Comparison of ENCODE assay signal across 16 cellular contexts in the genomic region with DNA sequence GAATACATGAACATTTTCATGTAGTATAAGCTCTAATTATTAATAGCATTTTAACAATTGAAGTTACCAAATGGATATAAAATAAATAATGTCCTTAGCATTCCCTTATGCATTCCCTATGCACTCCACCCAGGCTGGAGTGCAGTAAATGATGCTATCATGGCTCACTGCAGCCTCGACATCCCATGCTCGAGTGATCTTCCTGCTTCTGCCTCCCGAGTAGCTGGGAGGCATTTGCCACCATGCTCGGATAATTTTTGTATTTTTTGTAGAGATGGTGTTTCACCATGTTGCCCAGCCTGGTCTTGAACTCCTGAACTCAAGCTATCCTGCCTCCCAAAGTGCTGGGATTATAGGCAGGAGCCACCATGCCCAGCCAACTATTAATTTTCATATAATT.
"Had no signal": no experiment of that assay in that cellular context is flagged by ENCODE, and none has a peak within 500 bp of the region (broad histone marks: within the 10 kb centered on the region; RNA-seq: fewer than 3 reads in every experiment).

No MANE protein-coding gene starts in this region.

- H3K4me3 Mint-ChIP-seq: activated CD4-positive, alpha-beta memory T cell treated with anti-CD3 and anti-CD28 coated beads for 36 hours; activated CD4-positive, alpha-beta T cell treated with anti-CD3 and anti-CD28 coated beads for 36 hours; activated CD8-positive, alpha-beta memory T cell treated with anti-CD3 and anti-CD28 coated beads, Interleukin-2, amount 10 ng/mL, durations not matched to agents 7 days and 5 days; activated naive CD4-positive, alpha-beta T cell treated with anti-CD3 and anti-CD28 coated beads for 36 hours; activated naive CD8-positive, alpha-beta T cell treated with anti-CD3 and anti-CD28 coated beads, Interleukin-2, amount 50 U/mL, for 24 hours; endodermal cell; nephron; type B pancreatic cell had no signal

- H3K27me3 Mint-ChIP-seq: activated CD4-positive, alpha-beta memory T cell treated with anti-CD3 and anti-CD28 coated beads for 36 hours; activated CD4-positive, alpha-beta T cell treated with anti-CD3 and anti-CD28 coated beads for 36 hours; activated CD8-positive, alpha-beta memory T cell treated with anti-CD3 and anti-CD28 coated beads, Interleukin-2, amount 10 ng/mL, durations not matched to agents 7 days and 5 days; activated naive CD8-positive, alpha-beta T cell treated with anti-CD3 and anti-CD28 coated beads, Interleukin-2, amount 50 U/mL, for 24 hours; type B pancreatic cell had no signal

- H3K27ac ChIP-seq: ascending aorta, left ventricle myocardium inferior, suprapubic skin, WERI-Rb-1 had no signal

- H3K4me1 ChIP-seq: ascending aorta had no signal

- H3K36me3 Mint-ChIP-seq: activated CD4-positive, alpha-beta memory T cell treated with anti-CD3 and anti-CD28 coated beads for 36 hours; activated CD8-positive, alpha-beta memory T cell treated with anti-CD3 and anti-CD28 coated beads, Interleukin-2, amount 10 ng/mL, durations not matched to agents 7 days and 5 days had no signal

- ATAC-seq: activated CD4-positive, alpha-beta T cell treated with anti-CD3 and anti-CD28 coated beads for 36 hours; activated CD8-positive, alpha-beta memory T cell treated with anti-CD3 and anti-CD28 coated beads, Interleukin-2, amount 10 ng/mL, durations not matched to agents 7 days and 5 days; activated naive CD8-positive, alpha-beta T cell treated with anti-CD3 and anti-CD28 coated beads, Interleukin-2, amount 50 U/mL, for 24 hours; stimulated activated naive CD8-positive, alpha-beta T cell treated with anti-CD3 and anti-CD28 coated beads, Interleukin-15, Interleukin-2, amounts not matched to agents 100 U/mL and 50 U/mL, for 24 hours had no signal

- H3K4me1 Mint-ChIP-seq: activated CD4-positive, alpha-beta T cell treated with anti-CD3 and anti-CD28 coated beads for 36 hours; activated CD8-positive, alpha-beta memory T cell treated with anti-CD3 and anti-CD28 coated beads, Interleukin-2, amount 10 ng/mL, durations not matched to agents 7 days and 5 days; activated naive CD8-positive, alpha-beta T cell treated with anti-CD3 and anti-CD28 coated beads, Interleukin-2, amount 50 U/mL, for 24 hours; nephron had no signal

- H3K4me3 ChIP-seq: ascending aorta, dorsolateral prefrontal cortex, left ventricle myocardium inferior, suprapubic skin had no signal

- H3K9me3 Mint-ChIP-seq: activated CD4-positive, alpha-beta memory T cell treated with anti-CD3 and anti-CD28 coated beads for 36 hours; activated naive CD4-positive, alpha-beta T cell treated with anti-CD3 and anti-CD28 coated beads for 36 hours; activated naive CD8-positive, alpha-beta T cell treated with anti-CD3 and anti-CD28 coated beads, Interleukin-2, amount 50 U/mL, for 24 hours; activated T-helper 2 cell treated with anti-CD3 and anti-CD28 coated beads, Interferon-gamma antibody, Interleukin-2, Interleukin-4, amounts not matched to agents 10 μg/mL and 5 μg/mL and 100 μg/mL, durations not matched to agents 14 hours and 24 hours and 36 hours; endodermal cell; nephron; type B pancreatic cell had no signal

- H3K9me3 ChIP-seq: ascending aorta, left ventricle myocardium inferior, suprapubic skin had no signal

- DNase-seq: activated CD4-positive, alpha-beta memory T cell treated with anti-CD3 and anti-CD28 coated beads for 36 hours; activated CD4-positive, alpha-beta T cell treated with anti-CD3 and anti-CD28 coated beads for 36 hours; activated CD8-positive, alpha-beta memory T cell treated with anti-CD3 and anti-CD28 coated beads, Interleukin-2, amount 10 ng/mL, durations not matched to agents 7 days and 5 days; activated naive CD4-positive, alpha-beta T cell treated with anti-CD3 and anti-CD28 coated beads for 36 hours; activated naive CD8-positive, alpha-beta T cell treated with anti-CD3 and anti-CD28 coated beads, Interleukin-2, amount 50 U/mL, for 24 hours; activated T-cell treated with anti-CD3 and anti-CD28 coated beads, Interleukin-2, amount 50 U/mL, for 1 hour; endodermal cell; left ventricle myocardium inferior; stimulated activated naive CD8-positive, alpha-beta T cell treated with anti-CD3 and anti-CD28 coated beads, Interleukin-15, Interleukin-2, amounts not matched to agents 100 U/mL and 50 U/mL, for 24 hours; WERI-Rb-1 had no signal

- H3K27me3 ChIP-seq: ascending aorta, dorsolateral prefrontal cortex, suprapubic skin had no signal

- H3K27ac Mint-ChIP-seq: activated CD4-positive, alpha-beta memory T cell treated with anti-CD3 and anti-CD28 coated beads for 36 hours; activated CD4-positive, alpha-beta T cell treated with anti-CD3 and anti-CD28 coated beads for 36 hours; activated CD8-positive, alpha-beta memory T cell treated with anti-CD3 and anti-CD28 coated beads, Interleukin-2, amount 10 ng/mL, durations not matched to agents 7 days and 5 days; activated naive CD4-positive, alpha-beta T cell treated with anti-CD3 and anti-CD28 coated beads for 36 hours; activated naive CD8-positive, alpha-beta T cell treated with anti-CD3 and anti-CD28 coated beads, Interleukin-2, amount 50 U/mL, for 24 hours; activated T-helper 2 cell treated with anti-CD3 and anti-CD28 coated beads, Interferon-gamma antibody, Interleukin-2, Interleukin-4, amounts not matched to agents 10 μg/mL and 5 μg/mL and 100 μg/mL, durations not matched to agents 14 hours and 24 hours and 36 hours; nephron; type B pancreatic cell had no signal
